Comparison of ENCODE assay signal across 14 cellular contexts in the genomic region with DNA sequence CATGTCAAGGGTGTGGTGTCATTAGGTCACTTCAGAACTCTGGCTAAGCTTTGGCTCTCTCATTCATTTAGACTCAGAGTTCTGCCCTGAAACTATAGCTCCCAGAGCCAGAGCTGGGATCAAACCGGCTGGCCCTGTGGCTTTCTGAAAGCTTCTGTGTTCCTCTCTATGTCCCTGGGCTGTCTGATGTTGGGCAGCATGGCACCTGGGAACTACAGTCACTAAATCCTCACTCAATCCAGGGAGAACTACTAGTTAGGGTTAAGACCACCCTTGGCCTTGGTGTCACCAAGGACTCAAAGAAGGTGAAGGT. TPM values are rescaled to one million over a fixed set of nuclear protein-coding genes. Genes with fewer than 3 reads are reported as not detected.
DNase-seq lines count a peak whose midpoint lies in the region; ATAC-seq and TF ChIP-seq lines count a peak whose summit lies in the region.
"Had no signal": no experiment of that assay in that cellular context is flagged by ENCODE, and none has a peak within 500 bp of the region (broad histone marks: within the 10 kb centered on the region; RNA-seq: fewer than 3 reads in every experiment).

No MANE protein-coding gene starts in this region.

- TF ChIP-seq CTCF in HFF-Myc (IDR thresholded peaks at IDR 0.05; ENCODE audit: low read depth, low read length, missing control alignments) (no peak), natural killer cell (IDR thresholded peaks at IDR 0.05) (no peak)

- peaks cover 9% of the 10 kb centered on the region for H3K36me3 Mint-ChIP-seq in activated CD4-positive, alpha-beta T cell treated with anti-CD3 and anti-CD28 coated beads for 36 hours (ENCODE audit: low read depth)
- H3K36me3 Mint-ChIP-seq in activated naive CD8-positive, alpha-beta T cell treated with anti-CD3 and anti-CD28 coated beads, Interleukin-2, amount 10 ng/mL, durations not matched to agents 7 days and 5 days, result peaks cover 5% of the 10 kb centered on the region
- no peaks in the 10 kb centered on the region for H3K36me3 Mint-ChIP-seq in natural killer cell

- intact Hi-C loops in activated CD4-positive, alpha-beta T cell treated with anti-CD3 and anti-CD28 coated beads for 36 hours (cut with DNase I, micrococcal nuclease), result loop anchor here (5.0 kb wide), 3 partner anchors 39 to 216 kb away; a partner anchor contains a TSS
- intact Hi-C loops in natural killer cell (cut with micrococcal nuclease), result loop anchor here (5.0 to 10.0 kb wide), 2 partner anchors 34 to 346 kb away; a partner anchor contains a TSS

- H3K9me3 Mint-ChIP-seq in activated CD4-positive, alpha-beta T cell treated with anti-CD3 and anti-CD28 coated beads for 36 hours (ENCODE audit: low read depth), result no peaks in the 10 kb centered on the region
- no peaks in the 10 kb centered on the region for H3K9me3 Mint-ChIP-seq in activated naive CD8-positive, alpha-beta T cell treated with anti-CD3 and anti-CD28 coated beads, Interleukin-2, amount 10 ng/mL, durations not matched to agents 7 days and 5 days
- no peaks in the 10 kb centered on the region for H3K9me3 Mint-ChIP-seq in natural killer cell
- H3K9me3 Mint-ChIP-seq: activated B cell treated with CpG ODN at 0.5 μM for 24 hours had no signal

- H3K27ac Mint-ChIP-seq in activated CD4-positive, alpha-beta T cell treated with anti-CD3 and anti-CD28 coated beads for 36 hours, result peak overlapping the region; percentile 82
- peak overlapping the region; percentile 93 for H3K27ac Mint-ChIP-seq in activated naive CD8-positive, alpha-beta T cell treated with anti-CD3 and anti-CD28 coated beads, Interleukin-2, amount 10 ng/mL, durations not matched to agents 7 days and 5 days
- H3K27ac Mint-ChIP-seq in natural killer cell, result peak overlapping the region; percentile 94 to 95
- H3K27ac Mint-ChIP-seq: activated B cell treated with CpG ODN at 0.5 μM for 24 hours had no signal

- DNase-seq in activated CD4-positive, alpha-beta T cell treated with anti-CD3 and anti-CD28 coated beads for 36 hours, result no peak
- DNase-seq in activated CD4-positive, alpha-beta T cell treated with anti-CD3 and anti-CD28 coated beads, Interleukin-2, amount 50 U/mL, for 4 hours, result no peak
- DNase-seq in HFF-Myc (ENCODE audit: extremely low read depth, low read depth) (no peak), natural killer cell (no peak), ureter (ENCODE audit: low spot score) (no peak), LoVo (ENCODE audit: low spot score) (no peak)
- no peak for DNase-seq in activated naive CD8-positive, alpha-beta T cell treated with anti-CD3 and anti-CD28 coated beads, Interleukin-2, amount 10 ng/mL, durations not matched to agents 7 days and 5 days
- DNase-seq: activated B cell treated with CpG ODN at 0.5 μM for 24 hours, Right ventricle myocardium superior had no signal

- no peaks in the 10 kb centered on the region for H3K27me3 Mint-ChIP-seq in activated CD4-positive, alpha-beta T cell treated with anti-CD3 and anti-CD28 coated beads for 36 hours
- H3K27me3 Mint-ChIP-seq in activated naive CD8-positive, alpha-beta T cell treated with anti-CD3 and anti-CD28 coated beads, Interleukin-2, amount 10 ng/mL, durations not matched to agents 7 days and 5 days, result no peaks in the 10 kb centered on the region
- H3K27me3 Mint-ChIP-seq in natural killer cell (ENCODE audit: low read depth in 2 of 2), result peaks cover 0 to 4% of the 10 kb centered on the region in 2 donors
- H3K27me3 Mint-ChIP-seq: activated B cell treated with CpG ODN at 0.5 μM for 24 hours had no signal

- CTCF ChIA-PET in activated CD4-positive, alpha-beta T cell treated with anti-CD3 and anti-CD28 coated beads for 36 hours (lab: Charles Lee), result interaction anchor here (0.6 to 6.1 kb wide), 15 partner anchors 8 to 564 kb away, joined by 3 to 43 read pairs (median 4); a partner anchor contains a TSS

- H3K4me3 ChIP-seq in HFF-Myc (replicated peaks; ENCODE audit: low read depth, low read length), result peak overlapping the region; percentile 25
- H3K4me3 ChIP-seq: A549, GM12878, GM23248 had no signal

- H3K4me3 Mint-ChIP-seq in activated CD4-positive, alpha-beta T cell treated with anti-CD3 and anti-CD28 coated beads for 36 hours, result peak overlapping the region; percentile 66
- H3K4me3 Mint-ChIP-seq in activated naive CD8-positive, alpha-beta T cell treated with anti-CD3 and anti-CD28 coated beads, Interleukin-2, amount 10 ng/mL, durations not matched to agents 7 days and 5 days, result peak overlapping the region; percentile 80
- H3K4me3 Mint-ChIP-seq in natural killer cell, result peak overlapping the region; percentile 77
- H3K4me3 Mint-ChIP-seq: activated B cell treated with CpG ODN at 0.5 μM for 24 hours had no signal

- ATAC-seq in activated CD4-positive, alpha-beta T cell treated with anti-CD3 and anti-CD28 coated beads for 36 hours, result peak; percentile 14
- ATAC-seq in activated naive CD8-positive, alpha-beta T cell treated with anti-CD3 and anti-CD28 coated beads, Interleukin-2, amount 10 ng/mL, durations not matched to agents 7 days and 5 days (ENCODE audit: low read depth), result no peak
- ATAC-seq in natural killer cell (no peak), GM18858 (IDR thresholded peaks at IDR 0.05; ENCODE audit: unreplicated experiment) (no peak)
- ATAC-seq: GM12878 had no signal

- POLR2A ChIA-PET in activated CD4-positive, alpha-beta T cell treated with anti-CD3 and anti-CD28 coated beads for 36 hours (lab: Charles Lee), result interaction anchor here (0.6 to 0.8 kb wide), 3 partner anchors 15 to 247 kb away, joined by 4 to 6 read pairs (median 4); no protein-coding TSS in a partner anchor
- POLR2A ChIA-PET in activated naive CD8-positive, alpha-beta T cell treated with anti-CD3 and anti-CD28 coated beads, Interleukin-2, amount 10 ng/mL, durations not matched to agents 7 days and 5 days (lab: Charles Lee), result interaction anchor here (0.9 to 2.2 kb wide), 4 partner anchors 8 to 48 kb away, joined by 3 to 11 read pairs (median 4); no protein-coding TSS in a partner anchor

- peaks cover 71% of the 10 kb centered on the region for H3K4me1 Mint-ChIP-seq in activated CD4-positive, alpha-beta T cell treated with anti-CD3 and anti-CD28 coated beads for 36 hours
- peaks cover 55% of the 10 kb centered on the region for H3K4me1 Mint-ChIP-seq in activated naive CD8-positive, alpha-beta T cell treated with anti-CD3 and anti-CD28 coated beads, Interleukin-2, amount 10 ng/mL, durations not matched to agents 7 days and 5 days
- peaks cover 60 to 81% of the 10 kb centered on the region in 2 donors for H3K4me1 Mint-ChIP-seq in natural killer cell

RNA-seq across cellular contexts. Expression of a gene that starts 13.2 kb away (rescaled TPM):
- 10 to 100 TPM in 1 of 2 experiments, 1 to 10 TPM in 1; 6.9 to 10.0 TPM for total RNA-seq in activated CD4-positive, alpha-beta T cell treated with anti-CD3 and anti-CD28 coated beads for 36 hours
- total RNA-seq in activated naive CD8-positive, alpha-beta T cell treated with anti-CD3 and anti-CD28 coated beads, Interleukin-2, amount 10 ng/mL, durations not matched to agents 7 days and 5 days, result 10 to 100 TPM; 11.1 to 11.6 TPM
- total RNA-seq in natural killer cell (1 to 10 TPM; 4.4 to 4.6 (median 4.5) TPM), ureter (0.55 TPM)
- total RNA-seq: GM23248, Right ventricle myocardium superior had no signal

RNA-seq across cellular contexts. Expression of a gene that starts 17.2 kb away (rescaled TPM):
- 10 to 100 TPM; 41.9 to 44.5 TPM for total RNA-seq in activated CD4-positive, alpha-beta T cell treated with anti-CD3 and anti-CD28 coated beads for 36 hours
- 10 to 100 TPM; 48.1 to 48.3 TPM for total RNA-seq in activated naive CD8-positive, alpha-beta T cell treated with anti-CD3 and anti-CD28 coated beads, Interleukin-2, amount 10 ng/mL, durations not matched to agents 7 days and 5 days
- 10 to 100 TPM; 50.6 to 60.5 (median 53.7) TPM for total RNA-seq in natural killer cell
- 32.4 TPM for total RNA-seq in ureter

RNA-seq across cellular contexts. Expression of a gene that starts 20.2 kb away (rescaled TPM):
- 10 to 100 TPM in 1 of 2 experiments, 1 to 10 TPM in 1; 9.3 to 11.1 TPM for total RNA-seq in activated CD4-positive, alpha-beta T cell treated with anti-CD3 and anti-CD28 coated beads for 36 hours
- total RNA-seq in activated naive CD8-positive, alpha-beta T cell treated with anti-CD3 and anti-CD28 coated beads, Interleukin-2, amount 10 ng/mL, durations not matched to agents 7 days and 5 days, result 10 to 100 TPM; 12.5 to 15.8 TPM
- total RNA-seq in natural killer cell (1 to 10 TPM; 2.6 to 5.9 (median 3.8) TPM), ureter (50.7 TPM)
- total RNA-seq: myocyte had no signal

RNA-seq across cellular contexts. Expression of a gene that starts 32.9 kb away (rescaled TPM):
- under 1 TPM; 0.48 to 0.54 TPM for total RNA-seq in activated CD4-positive, alpha-beta T cell treated with anti-CD3 and anti-CD28 coated beads for 36 hours
- under 1 TPM; 0.50 to 0.54 TPM for total RNA-seq in activated naive CD8-positive, alpha-beta T cell treated with anti-CD3 and anti-CD28 coated beads, Interleukin-2, amount 10 ng/mL, durations not matched to agents 7 days and 5 days
- total RNA-seq in natural killer cell, result under 1 TPM in 2 of 3 donors, not detected in 1; 0.39 to 0.60 TPM
- total RNA-seq in ureter, result 17.7 TPM
- total RNA-seq: GM23248 had no signal

RNA-seq across cellular contexts. Expression of a gene that starts 37.3 kb away (rescaled TPM):
- total RNA-seq in activated CD4-positive, alpha-beta T cell treated with anti-CD3 and anti-CD28 coated beads for 36 hours, result 1 to 10 TPM; 5.5 to 6.7 TPM
- 1 to 10 TPM; 4.7 to 6.0 TPM for total RNA-seq in activated naive CD8-positive, alpha-beta T cell treated with anti-CD3 and anti-CD28 coated beads, Interleukin-2, amount 10 ng/mL, durations not matched to agents 7 days and 5 days
- total RNA-seq in natural killer cell (1 to 10 TPM; 5.7 to 7.9 (median 5.9) TPM), ureter (0.34 TPM)
